8 cellular contexts compared by ENCODE assay signal in genomic region chr10:11724938-11725776, GRCh38. TPM values are rescaled to one million over a fixed set of nuclear protein-coding genes. Genes with fewer than 3 reads are reported as not detected.
DNase-seq lines count a peak whose midpoint lies in the region; ATAC-seq, FAIRE-seq and TF ChIP-seq lines count a peak whose summit lies in the region.

No MANE protein-coding gene starts in this region.

- H3F3A ChIP-seq in GM23248 (ENCODE audit: insufficient read depth) = no peaks in the 10 kb centered on the region

- H3K27me3 ChIP-seq in GM23248 (replicated peaks; ENCODE audit: insufficient read depth) (peaks cover 26% of the 10 kb centered on the region), astrocyte (ENCODE audit: insufficient read depth, low read length) (peaks cover 4% of the 10 kb centered on the region), hepatocyte (no peaks in the 10 kb centered on the region), spleen (replicated peaks in 1 of 7) (no peaks in the 10 kb centered on the region)

- no peak for TF ChIP-seq POLR2A in spleen (IDR thresholded peaks at IDR 0.05)

- H3K36me3 ChIP-seq in GM23248 (ENCODE audit: low read depth) = no peaks in the 10 kb centered on the region
- H3K36me3 ChIP-seq in astrocyte (ENCODE audit: insufficient read depth, low read length) = no peaks in the 10 kb centered on the region
- H3K36me3 ChIP-seq in hepatocyte (replicated peaks; ENCODE audit: insufficient read depth, low read depth) = no peaks in the 10 kb centered on the region
- H3K36me3 ChIP-seq in spleen = no peaks in the 10 kb centered on the region

- no peak overlapping the region for H3K9ac ChIP-seq in GM23248
- H3K9ac ChIP-seq in astrocyte (ENCODE audit: low read length) = no peak overlapping the region

- H3K27ac Mint-ChIP-seq in astrocyte (ENCODE audit: unreplicated experiment) = no peak overlapping the region

- H2AFZ ChIP-seq in GM23248 (0 out of 2 replicates have a peak overlapping the region, but pooled peaks have one; percentile 43), astrocyte (ENCODE audit: low read depth, low read length) (no peak overlapping the region), hepatocyte (no peak overlapping the region)

- DNase-seq in NCI-H748 (lab: John Stamatoyannopoulos, UW; ENCODE audit: unreplicated experiment) (peak; percentile 45), NCI-H748 treated with DMSO at 0.1 percent for 48 hours (lab: John Stamatoyannopoulos, UW) (no peak), GM23248 (peak; percentile 79), NCI-H146 (lab: John Stamatoyannopoulos, UW) (peak; percentile 78), astrocyte (ENCODE audit: low read depth) (peak; percentile 48), hepatocyte (ENCODE audit: low spot score) (peak; percentile 68), spleen (peak; percentile 68)

- no peak for ATAC-seq in GM18873 (IDR thresholded peaks at IDR 0.05; ENCODE audit: low FRiP score, unreplicated experiment)

- WGBS in GM23248 (ENCODE audit: low coverage in 1 of 2, low lambda C conversion rate in 2 of 2, missing lambda C conversion rate in 2 of 2), 2 experiments = 37 to 43% methylated on average over 18 to 20 of the region's 20 CpGs
- 71% methylated on average over 20 of the region's 20 CpGs for WGBS in hepatocyte (ENCODE audit: low lambda C conversion rate, missing lambda C conversion rate)
- 58 to 70% (median 60%) methylated on average over 20 of the region's 20 CpGs for WGBS in spleen, 5 donors

- no peaks in the 10 kb centered on the region for H3K4me1 ChIP-seq in GM23248 (ENCODE audit: insufficient read depth)
- no peaks in the 10 kb centered on the region for H3K4me1 ChIP-seq in astrocyte (ENCODE audit: insufficient read depth, low read length)
- no peaks in the 10 kb centered on the region for H3K4me1 ChIP-seq in hepatocyte (ENCODE audit: insufficient read depth)
- H3K4me1 ChIP-seq in spleen = peaks cover 0 to 26% (median 14%) of the 10 kb centered on the region in 6 donors

- H4K20me1 ChIP-seq in GM23248 (ENCODE audit: insufficient read depth) (no peaks in the 10 kb centered on the region), astrocyte (ENCODE audit: insufficient read depth, low read length) (no peaks in the 10 kb centered on the region), hepatocyte (ENCODE audit: insufficient read depth, poor library complexity, severe bottlenecking) (no peaks in the 10 kb centered on the region)

- H3K9me3 ChIP-seq in GM23248 (ENCODE audit: low read depth) (no peaks in the 10 kb centered on the region), astrocyte (ENCODE audit: insufficient read depth, low read depth, low read length) (no peaks in the 10 kb centered on the region), hepatocyte (ENCODE audit: low read depth) (no peaks in the 10 kb centered on the region), spleen (peaks cover 0 to 24% (median 7%) of the 10 kb centered on the region in 8 donors)

- H3K36me3 Mint-ChIP-seq in astrocyte (ENCODE audit: low read depth, unreplicated experiment) = peaks cover 2% of the 10 kb centered on the region

- H3K9me2 ChIP-seq in GM23248 (ENCODE audit: insufficient read depth) = no peaks in the 10 kb centered on the region
- no peaks in the 10 kb centered on the region for H3K9me2 ChIP-seq in hepatocyte (replicated peaks; ENCODE audit: insufficient read depth)

- peak; percentile 67 for FAIRE-seq in astrocyte (lab: Jason Lieb, UNC)

- H3K79me2 ChIP-seq in GM23248 (ENCODE audit: insufficient read depth) (no peaks in the 10 kb centered on the region), astrocyte (ENCODE audit: insufficient read depth, low read length) (no peaks in the 10 kb centered on the region), hepatocyte (no peaks in the 10 kb centered on the region)

- in situ Hi-C loops in GM23248 (cut with MboI) = loop anchor here (10.0 kb wide), 1 partner anchor 210 kb away; no protein-coding TSS in a partner anchor

- no peaks in the 10 kb centered on the region for H3K4me1 Mint-ChIP-seq in astrocyte (ENCODE audit: low read depth, unreplicated experiment)

- H3K9me3 Mint-ChIP-seq in astrocyte (ENCODE audit: unreplicated experiment) = peaks cover 2% of the 10 kb centered on the region

- H3K4me3 ChIP-seq in GM23248 (no peak overlapping the region), astrocyte (ENCODE audit: insufficient read depth, low read depth, low read length) (no peak overlapping the region), hepatocyte (no peak overlapping the region), spleen (no peak overlapping the region)

- no peak overlapping the region for H3K4me3 Mint-ChIP-seq in astrocyte (ENCODE audit: unreplicated experiment)

- H3K27me3 Mint-ChIP-seq in astrocyte (ENCODE audit: low read depth, unreplicated experiment) = peaks cover 16% of the 10 kb centered on the region

- no peak overlapping the region for H3K27ac ChIP-seq in GM23248
- no peak overlapping the region for H3K27ac ChIP-seq in astrocyte (ENCODE audit: low read depth, low read length)
- H3K27ac ChIP-seq in hepatocyte = no peak overlapping the region
- no peak overlapping the region for H3K27ac ChIP-seq in spleen

- intact Hi-C loops in spleen (cut with DNase I; ENCODE audit: low total_unique reads) = loop anchor here (5.0 kb wide), 1 partner anchor 208 kb away; no protein-coding TSS in a partner anchor

- TF ChIP-seq CTCF in astrocyte (IDR thresholded peaks at IDR 0.05; ENCODE audit: insufficient read depth, low read depth, low read length) (peak; percentile 73), hepatocyte (IDR thresholded peaks at IDR 0.05; ENCODE audit: poor library complexity) (peak; percentile 75), spleen (IDR thresholded peaks at IDR 0.05 in 8 of 11, conservative IDR thresholded peaks at IDR 0.05 in 3 of 11) (peak; percentile 40 to 79 (median 72))

- no peak overlapping the region for H3K4me2 ChIP-seq in GM23248 (ENCODE audit: unreplicated experiment)
- no peak overlapping the region for H3K4me2 ChIP-seq in astrocyte (ENCODE audit: low read length)
- H3K4me2 ChIP-seq in hepatocyte = no peak overlapping the region

RNA-seq across cellular contexts. Expression of gene ECHDC3, which starts 17.0 kb away (rescaled TPM):
- 0.63 and 0.97 TPM in 2 replicates for total RNA-seq in GM23248 (2014; rRNA removed; shearing (Covaris generic))
- polyA plus RNA-seq in GM23248 (2016; fragmentation: Nextera tagmentation; extraction: Ambion mirVana) (1.8 and 2.3 TPM in 2 replicates), hepatocyte (8.8 and 13.2 TPM in 2 replicates), spleen (10 to 100 TPM in 2 of 3 donors, 1 to 10 TPM in 1; 5.6 to 14.8 (median 12.5) TPM)
- total RNA-seq in astrocyte (1.9 and 2.1 TPM in 2 replicates), hepatocyte (14.8 and 16.1 TPM in 2 replicates), spleen (10 to 100 TPM; 10.5 to 49.7 (median 21.4) TPM)
